In genomic region chr19:36114763-36115452, GRCh38 we compare ENCODE assay signal across 1 cellular context.
TF ChIP-seq lines count a peak whose summit lies in the region.

TSS of gene POLR2I (minus strand) at chr19:36114875. CDS start at chr19:36114856, 19 bp downstream.

TF ChIP-seq in K562, 482 proteins besides CTCF, POLR2A, EP300 and RAD21 (continued from another document and continues in another):
- TF ChIP-seq ETV1 (tag; conservative IDR thresholded peaks at IDR 0.05; ENCODE audit: low read depth) (no peak), CHD4 (IDR thresholded peaks at IDR 0.05; ENCODE audit: insufficient read depth, insufficient replicate concordance, low read depth, low read length, poor library complexity, severe bottlenecking) (no peak), ZNF511 (CRISPR knock-in tag; IDR thresholded peaks at IDR 0.05) (peak; percentile 68; the same call in 1 of the 2 replicates), MTF1 (CRISPR knock-in tag; IDR thresholded peaks at IDR 0.05; ENCODE audit: borderline replicate concordance) (no peak), ZKSCAN3 (CRISPR knock-in tag; IDR thresholded peaks at IDR 0.05) (no peak), CREB5 (CRISPR knock-in tag; IDR thresholded peaks at IDR 0.05) (no peak), FIP1L1 (IDR thresholded peaks at IDR 0.05; ENCODE audit: low read depth, low read length, poor library complexity, severe bottlenecking) (peak; percentile 80), ZNF140 (CRISPR knock-in tag; IDR thresholded peaks at IDR 0.05) (no peak), MCM2 (IDR thresholded peaks at IDR 0.05; ENCODE audit: low read depth) (no peak), RBM39 (optimal IDR thresholded peaks at IDR 0.05; ENCODE audit: low read depth, low read length) (no peak), GTF2B (IDR thresholded peaks at IDR 0.05; ENCODE audit: extremely low read depth, insufficient read length) (no peak), PYGO2 (tag; IDR thresholded peaks at IDR 0.05) (no peak), TCF3 (CRISPR knock-in tag; IDR thresholded peaks at IDR 0.05) (peak; percentile 25; the same call in 1 of the 2 replicates), TAF1 (IDR thresholded peaks at IDR 0.05; ENCODE audit: control insufficient read depth, extremely low read depth, insufficient read depth, low read length, severe bottlenecking) (peak; percentile 45), TARDBP (IDR thresholded peaks at IDR 0.05) (no peak; the same call in none of the 2 replicates), ZNF668 (CRISPR knock-in tag; IDR thresholded peaks at IDR 0.05) (no peak), FOXA1 (IDR thresholded peaks at IDR 0.05; ENCODE audit: borderline replicate concordance) (no peak), TCFL5 (CRISPR knock-in tag; conservative IDR thresholded peaks at IDR 0.05) (0 out of 2 replicates have a peak, but pooled peaks have one; percentile 22), ATF4 (CRISPR knock-in tag; IDR thresholded peaks at IDR 0.05) (no peak), NR3C1 (CRISPR knock-in tag; IDR thresholded peaks at IDR 0.05) (no peak), CHD7 (IDR thresholded peaks at IDR 0.05; ENCODE audit: low read depth, low read length) (no peak), ELK3 (CRISPR knock-in tag; IDR thresholded peaks at IDR 0.05) (no peak), NEUROD1 (IDR thresholded peaks at IDR 0.05; ENCODE audit: borderline replicate concordance, low read depth, low read length, partially characterized antibody) (peak; percentile 74), ZNF263 (CRISPR knock-in tag; IDR thresholded peaks at IDR 0.05; ENCODE audit: borderline replicate concordance) (no peak), PURB (CRISPR knock-in tag; IDR thresholded peaks at IDR 0.05; ENCODE audit: low read depth) (no peak), RB1 (IDR thresholded peaks at IDR 0.05; ENCODE audit: low read depth) (peak; percentile 74), CREM (IDR thresholded peaks at IDR 0.05; ENCODE audit: low read depth) (peak; percentile 66), POLR2G (IDR thresholded peaks at IDR 0.05; ENCODE audit: low read depth, low read length) (peak; percentile 80), XRCC5 (IDR thresholded peaks at IDR 0.05; ENCODE audit: low read depth, low read length) (peak; percentile 72; the same call in 1 of the 2 replicates), ZBTB1 (CRISPR knock-in tag; IDR thresholded peaks at IDR 0.05; ENCODE audit: borderline replicate concordance, low read depth) (no peak), STAT5A (IDR thresholded peaks at IDR 0.05; ENCODE audit: borderline replicate concordance, low read length) (no peak), POLR2AphosphoS5 (IDR thresholded peaks at IDR 0.05; ENCODE audit: control insufficient read depth, insufficient read depth, low read depth, low read length) (peak; percentile 34; the same call in 1 of the 2 replicates), FUS (optimal IDR thresholded peaks at IDR 0.05; ENCODE audit: low read depth, low read length) (no peak), TCF15 (CRISPR knock-in tag; IDR thresholded peaks at IDR 0.05) (no peak), VEZF1 (CRISPR knock-in tag; IDR thresholded peaks at IDR 0.05) (no peak), RBM34 (IDR thresholded peaks at IDR 0.05; ENCODE audit: borderline replicate concordance, insufficient read depth, low read length) (no peak), CCNT2 (IDR thresholded peaks at IDR 0.05; ENCODE audit: borderline replicate concordance, extremely low read depth, insufficient read length, low read depth, low read length) (peak; percentile 78), FOXP4 (CRISPR knock-in tag; IDR thresholded peaks at IDR 0.05; ENCODE audit: borderline replicate concordance) (no peak), GATAD2B (IDR thresholded peaks at IDR 0.05; ENCODE audit: borderline replicate concordance) (no peak), FOXJ2 (tag; IDR thresholded peaks at IDR 0.05) (0 out of 2 replicates have a peak, but pooled peaks have one; percentile 65), CREBBP (IDR thresholded peaks at IDR 0.05; ENCODE audit: low read depth, low read length) (no peak), ARID2 (IDR thresholded peaks at IDR 0.05) (no peak), ZFP36 (IDR thresholded peaks at IDR 0.05; ENCODE audit: low read depth, low read length, partially characterized antibody) (no peak)
